ENCODE assay signal across 8 cellular contexts in the genomic region with DNA sequence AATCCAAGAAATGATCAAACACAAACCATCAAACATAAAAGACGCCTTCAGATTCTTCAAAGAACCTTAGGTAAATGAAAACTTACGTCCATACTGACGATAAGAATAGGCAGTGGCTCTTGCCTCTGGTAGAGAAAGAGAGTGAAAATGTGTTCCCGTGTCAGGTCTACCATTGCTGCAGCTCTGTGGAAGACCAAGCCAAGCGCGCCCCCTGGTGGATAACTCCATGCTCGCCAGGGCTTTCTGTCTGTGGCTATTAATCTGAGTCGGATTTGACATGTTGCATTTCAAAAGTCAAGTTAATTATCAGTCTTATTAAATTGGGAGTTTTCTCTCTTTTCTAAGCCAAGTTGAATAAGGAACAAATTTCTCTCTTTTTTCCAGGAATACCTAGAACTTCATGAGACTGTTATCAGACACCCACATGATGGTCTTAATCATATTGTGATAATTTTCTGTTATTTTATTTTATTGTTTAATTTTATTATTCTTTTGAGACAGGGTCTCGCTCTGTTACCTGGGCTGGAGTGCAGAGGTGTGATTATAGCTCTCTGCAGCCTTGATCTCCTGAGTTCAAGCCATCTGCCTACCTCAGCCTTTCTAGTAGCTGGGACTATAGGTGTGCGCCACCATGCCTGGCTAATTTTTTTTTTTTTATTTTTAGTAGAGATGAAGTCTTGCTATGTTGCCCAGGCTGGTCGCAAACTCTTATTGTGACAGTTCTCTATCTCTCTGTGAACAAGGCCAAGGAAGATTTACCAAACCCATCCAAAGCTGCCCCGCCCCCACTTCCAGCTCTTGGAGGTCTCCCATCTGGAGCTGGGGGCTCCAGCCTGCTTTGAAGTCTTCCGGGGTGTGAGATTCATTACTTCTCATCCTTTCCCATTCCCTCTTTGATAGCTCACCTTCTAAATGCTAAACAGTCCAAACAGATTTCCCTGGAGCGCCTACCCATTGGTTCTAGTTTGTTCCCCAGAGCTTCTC. TPM values are rescaled to one million over a fixed set of nuclear protein-coding genes. Genes with fewer than 3 reads are reported as not detected.
DNase-seq lines count a peak whose midpoint lies in the region; ATAC-seq and TF ChIP-seq lines count a peak whose summit lies in the region.

No MANE protein-coding gene starts in this region.

- no peaks in the 10 kb centered on the region for H3K36me3 ChIP-seq in esophagus squamous epithelium

- TF ChIP-seq CTCF in esophagus squamous epithelium (IDR thresholded peaks at IDR 0.05) (peak; percentile 94 to 99 (median 98)), natural killer cell (IDR thresholded peaks at IDR 0.05) (peak; percentile 90)

- DNase-seq in Ammon's horn (ENCODE audit: low spot score) (peak; percentile 93), M059J (ENCODE audit: low read depth) (peak; percentile 71), RKO (ENCODE audit: low spot score) (peak; percentile 85), esophagus squamous epithelium (lab: John Stamatoyannopoulos, UW) (peak; percentile 32), natural killer cell (peak; percentile 89)
- DNase-seq in activated T-cell treated with anti-CD3 and anti-CD28 coated beads, Interleukin-2, amount 50 U/mL, for 48 hours = peak; percentile 95 to 96
- DNase-seq in stimulated activated effector memory CD8-positive, alpha-beta T cell treated with anti-CD3 and anti-CD28 coated beads, Interleukin-12 subunit alpha, Interleukin-12 subunit beta, amount 100 ng/mL, for 72 hours (ENCODE audit: low spot score in 2 of 2) = peak; percentile 88 to 95

- H3K36me3 Mint-ChIP-seq in natural killer cell = no peaks in the 10 kb centered on the region
- H3K36me3 Mint-ChIP-seq in stimulated activated effector memory CD8-positive, alpha-beta T cell treated with anti-CD3 and anti-CD28 coated beads, Interleukin-12 subunit alpha, Interleukin-12 subunit beta, amount 100 ng/mL, for 72 hours = no peaks in the 10 kb centered on the region

- H3K27me3 ChIP-seq in esophagus squamous epithelium = no peaks in the 10 kb centered on the region

- peaks cover 4 to 10% of the 10 kb centered on the region in 2 donors for H3K27me3 Mint-ChIP-seq in natural killer cell (ENCODE audit: low read depth in 2 of 2)

- H3K9me3 ChIP-seq in esophagus squamous epithelium = no peaks in the 10 kb centered on the region

- peaks cover 4 to 5% of the 10 kb centered on the region in 2 donors for H3K4me1 Mint-ChIP-seq in natural killer cell
- peaks cover 14% of the 10 kb centered on the region for H3K4me1 Mint-ChIP-seq in stimulated activated effector memory CD8-positive, alpha-beta T cell treated with anti-CD3 and anti-CD28 coated beads, Interleukin-12 subunit alpha, Interleukin-12 subunit beta, amount 100 ng/mL, for 72 hours

- no peak overlapping the region for H3K27ac Mint-ChIP-seq in natural killer cell
- H3K27ac Mint-ChIP-seq in stimulated activated effector memory CD8-positive, alpha-beta T cell treated with anti-CD3 and anti-CD28 coated beads, Interleukin-12 subunit alpha, Interleukin-12 subunit beta, amount 100 ng/mL, for 72 hours = no peak overlapping the region

- H3K27ac ChIP-seq in esophagus squamous epithelium = no peak overlapping the region

- intact Hi-C loops in esophagus squamous epithelium (cut with DNase I) = loop anchor here (10.0 kb wide), 1 partner anchor 103 kb away; no protein-coding TSS in a partner anchor
- intact Hi-C loops in natural killer cell (cut with micrococcal nuclease) = loop anchor here (1.0 to 5.0 kb wide), 4 partner anchors 33 to 585 kb away; partner anchors contain the start of genes ACTR1B and ANKRD36

- WGBS in esophagus squamous epithelium, 2 donors = 28 to 29% methylated on average over 14 of the region's 14 CpGs

- TF ChIP-seq POLR2A in esophagus squamous epithelium (IDR thresholded peaks at IDR 0.05) = no peak

- no peak overlapping the region for H3K4me3 Mint-ChIP-seq in natural killer cell
- H3K4me3 Mint-ChIP-seq in stimulated activated effector memory CD8-positive, alpha-beta T cell treated with anti-CD3 and anti-CD28 coated beads, Interleukin-12 subunit alpha, Interleukin-12 subunit beta, amount 100 ng/mL, for 72 hours = no peak overlapping the region

- peaks cover 0 to 5% (median 0%) of the 10 kb centered on the region in 3 donors for H3K4me1 ChIP-seq in esophagus squamous epithelium

- peak overlapping the region in 1 of 4 donors; percentile 27 for H3K4me3 ChIP-seq in esophagus squamous epithelium

- ATAC-seq in GM21360 (IDR thresholded peaks at IDR 0.05; ENCODE audit: unreplicated experiment) = peak; percentile 66
- peak; percentile 89 to 93 (median 91) for ATAC-seq in natural killer cell
- ATAC-seq in stimulated activated effector memory CD8-positive, alpha-beta T cell treated with anti-CD3 and anti-CD28 coated beads, Interleukin-12 subunit alpha, Interleukin-12 subunit beta, amount 100 ng/mL, for 72 hours = peak; percentile 95

- H3K9me3 Mint-ChIP-seq in natural killer cell = no peaks in the 10 kb centered on the region
- no peaks in the 10 kb centered on the region for H3K9me3 Mint-ChIP-seq in stimulated activated effector memory CD8-positive, alpha-beta T cell treated with anti-CD3 and anti-CD28 coated beads, Interleukin-12 subunit alpha, Interleukin-12 subunit beta, amount 100 ng/mL, for 72 hours

RNA-seq across cellular contexts. Expression of gene ZAP70, which starts 15.8 kb away (rescaled TPM):
- not detected in 2 replicates for total RNA-seq in M059J (2014; rRNA removed; shearing (Covaris generic))
- total RNA-seq in esophagus squamous epithelium = 1 to 10 TPM; 2.2 to 7.8 (median 3.3) TPM
- total RNA-seq in natural killer cell = 1,000 to 10,000 TPM in 1 of 3 donors, 100 to 1,000 TPM in 2; 883 to 1,008 (median 954) TPM

RNA-seq across cellular contexts. Expression of gene C2orf92, which starts 28.0 kb away (rescaled TPM):
- 1.1 TPM in 1 of 2 replicates, not detected in the other for total RNA-seq in M059J (2014; rRNA removed; shearing (Covaris generic))
- total RNA-seq in esophagus squamous epithelium (10 to 100 TPM in 1 of 4 donors, 1 to 10 TPM in 2, not detected in 1; 2.5 to 12.8 (median 2.5) TPM), natural killer cell (10 to 100 TPM; 13.4 to 20.9 (median 16.1) TPM)

RNA-seq across cellular contexts. Expression of gene ACTR1B, which starts 33.7 kb away (rescaled TPM):
- total RNA-seq in M059J (2014; rRNA removed; shearing (Covaris generic)) = 39.4 and 52.6 TPM in 2 replicates
- total RNA-seq in esophagus squamous epithelium = 10 to 100 TPM; 29.3 to 57.8 (median 47.5) TPM
- total RNA-seq in natural killer cell = 10 to 100 TPM; 71.6 to 81.1 (median 73.1) TPM

RNA-seq across cellular contexts. Expression of gene COX5B, which starts 51.7 kb away (rescaled TPM):
- 433 and 603 TPM in 2 replicates for total RNA-seq in M059J (2014; rRNA removed; shearing (Covaris generic))
- total RNA-seq in esophagus squamous epithelium (100 to 1,000 TPM; 350 to 487 (median 415) TPM), natural killer cell (100 to 1,000 TPM; 101 to 126 (median 122) TPM)

Comparison
In these comparisons a context has a peak if more than half of its experiments do, and no peak if none do; other contexts are left out.
1. DNase-seq: peak in every context shown above with its lines; median percentile 96 in activated T-cell treated with anti-CD3 and anti-CD28 coated beads, Interleukin-2, amount 50 U/mL, for 48 hours; 93 in Ammon's horn; 92 in stimulated activated effector memory CD8-positive, alpha-beta T cell treated with anti-CD3 and anti-CD28 coated beads, Interleukin-12 subunit alpha, Interleukin-12 subunit beta, amount 100 ng/mL, for 72 hours; 89 in natural killer cell; 85 in RKO; 71 in M059J; 32 in esophagus squamous epithelium.
2. RNA of gene ZAP70, which starts 15.8 kb away (total RNA-seq): 883 to 1,008 TPM in natural killer cell; 2.2 to 7.8 TPM in esophagus squamous epithelium and not detected in M059J; every median in the first group is over 100 times any median in the second.
3. Peak in every context shown above with its lines, with median percentiles within 50 percentile points of each other: ATAC-seq.